Comparison of ENCODE assay signal across 8 cellular contexts in genomic region chr14:67599698-67600561, GRCh38. TPM values are rescaled to one million over a fixed set of nuclear protein-coding genes. Genes with fewer than 3 reads are reported as not detected.
DNase-seq lines count a peak whose midpoint lies in the region; ATAC-seq lines count a peak whose summit lies in the region.

PIGH (minus strand) TSS chr14:67600268; CDS start chr14:67600203, 65 bp downstream.

- H3K4me3 ChIP-seq in CD8-positive, alpha-beta memory T cell (ENCODE audit: low read length), result peak within 1 kb of the TSS; percentile 90
- H3K4me3 ChIP-seq in effector memory CD4-positive, alpha-beta T cell (ENCODE audit: insufficient read depth, low read depth, low read length, poor library complexity, severe bottlenecking), result peak within 1 kb of the TSS; percentile 87

- H3K4me1 ChIP-seq in CD8-positive, alpha-beta memory T cell (ENCODE audit: insufficient read depth, low read length), result peaks cover 31% of the 10 kb centered on the region
- H3K4me1 ChIP-seq in effector memory CD4-positive, alpha-beta T cell (ENCODE audit: control insufficient read depth, insufficient read depth, low read length, poor library complexity, severe bottlenecking), result peaks cover 16% of the 10 kb centered on the region

- peaks cover 0 to 2% of the 10 kb centered on the region in 2 donors for H3K27me3 Mint-ChIP-seq in CD8-positive, alpha-beta memory T cell
- H3K27me3 Mint-ChIP-seq in memory B cell, result no peaks in the 10 kb centered on the region

- H3K36me3 Mint-ChIP-seq in CD8-positive, alpha-beta memory T cell, result peaks cover 0 to 19% (median 7%) of the 10 kb centered on the region in 3 donors
- peaks cover 2% of the 10 kb centered on the region for H3K36me3 Mint-ChIP-seq in memory B cell

- peak within 1 kb of the TSS; percentile 72 for H3K27ac ChIP-seq in CD8-positive, alpha-beta memory T cell (ENCODE audit: low read depth, low read length)
- H3K27ac ChIP-seq in effector memory CD4-positive, alpha-beta T cell (ENCODE audit: insufficient read depth, low read length, poor library complexity, severe bottlenecking), result peak within 1 kb of the TSS; percentile 65

- no peaks in the 10 kb centered on the region for H3K27me3 ChIP-seq in CD8-positive, alpha-beta memory T cell (ENCODE audit: insufficient read depth, low read length, poor library complexity, severe bottlenecking)
- H3K27me3 ChIP-seq in effector memory CD4-positive, alpha-beta T cell (replicated peaks; ENCODE audit: control insufficient read depth, insufficient read depth, low read length, poor library complexity, severe bottlenecking), result no peaks in the 10 kb centered on the region

- peak within 1 kb of the TSS; percentile 91 to 99 (median 96) for H3K4me3 Mint-ChIP-seq in CD8-positive, alpha-beta memory T cell
- H3K4me3 Mint-ChIP-seq in memory B cell, result peak within 1 kb of the TSS; percentile 96

- H3K4me1 Mint-ChIP-seq in CD8-positive, alpha-beta memory T cell, result peaks cover 40 to 57% (median 54%) of the 10 kb centered on the region in 3 donors
- H3K4me1 Mint-ChIP-seq in memory B cell, result peaks cover 48% of the 10 kb centered on the region

- ATAC-seq in GM19438 (IDR thresholded peaks at IDR 0.05; ENCODE audit: low read depth, unreplicated experiment) (peak; percentile 88), HG03571 (IDR thresholded peaks at IDR 0.05; ENCODE audit: unreplicated experiment) (peak; percentile 85), memory B cell (ENCODE audit: low read depth) (peak; percentile 86)

- H3K9me3 ChIP-seq in CD8-positive, alpha-beta memory T cell (ENCODE audit: low read length), result no peaks in the 10 kb centered on the region
- H3K9me3 ChIP-seq in effector memory CD4-positive, alpha-beta T cell (ENCODE audit: control insufficient read depth, low read length), result no peaks in the 10 kb centered on the region

- no peaks in the 10 kb centered on the region for H3K9me3 Mint-ChIP-seq in CD8-positive, alpha-beta memory T cell
- H3K9me3 Mint-ChIP-seq in memory B cell, result peaks cover 3% of the 10 kb centered on the region

- no peaks in the 10 kb centered on the region for H3K36me3 ChIP-seq in CD8-positive, alpha-beta memory T cell (ENCODE audit: insufficient read depth, low read length)
- H3K36me3 ChIP-seq in effector memory CD4-positive, alpha-beta T cell (ENCODE audit: control insufficient read depth, insufficient read depth, low read length), result no peaks in the 10 kb centered on the region

- POLR2A ChIA-PET in CD8-positive, alpha-beta memory T cell (lab: Charles Lee), result interaction anchor here (0.5 to 1.9 kb wide), 10 partner anchors 9 to 1193 kb away, joined by 3 to 8 read pairs (median 4); partner anchors contain the start of genes ATP6V1D, EIF2S1, RDH11 and VTI1B

- peak within 1 kb of the TSS; percentile 83 to 99 (median 96) for H3K27ac Mint-ChIP-seq in CD8-positive, alpha-beta memory T cell
- peak within 1 kb of the TSS; percentile 95 for H3K27ac Mint-ChIP-seq in memory B cell

- DNase-seq in CD8-positive, alpha-beta memory T cell, result peak; percentile 92 to 95 (median 94)
- peak; percentile 88 for DNase-seq in NK-92 treated with Interleukin-12 subunit alpha and Interleukin-12 subunit beta, amount 100 ng/mL, for 24 hours (lab: John Stamatoyannopoulos, UW)
- peak; percentile 82 to 83 for DNase-seq in activated CD8-positive, alpha-beta memory T cell treated with anti-CD3 and anti-CD28 coated beads for 4 hours (ENCODE audit: low read depth in 2 of 2)
- peak; percentile 89 to 90 (median 89) for DNase-seq in effector memory CD4-positive, alpha-beta T cell
- DNase-seq in memory B cell (ENCODE audit: low spot score in 2 of 2), result peak; percentile 95 to 96
- DNase-seq in stimulated activated CD8-positive, alpha-beta memory T cell treated with anti-CD3 and anti-CD28 coated beads, Interleukin-12 subunit alpha, Interleukin-12 subunit beta, amount 100 ng/mL, for 4 hours (ENCODE audit: low read depth), result peak; percentile 88

- CTCF ChIA-PET in CD8-positive, alpha-beta memory T cell (lab: Charles Lee), result interaction anchor here (0.7 to 4.2 kb wide), 22 partner anchors 10 to 240 kb away, joined by 3 to 21 read pairs (median 4); partner anchors contain the start of genes ATP6V1D, EIF2S1 and RDH11

RNA-seq across cellular contexts. Expression of gene PIGH, which starts in this region (rescaled TPM):
- 10 to 100 TPM; 24.2 to 26.1 TPM for total RNA-seq in CD8-positive, alpha-beta memory T cell
- 39.3 TPM for polyA plus RNA-seq in CD8-positive, alpha-beta memory T cell

Comparison
In these comparisons a context has a peak if more than half of its experiments do, and no peak if none do; other contexts are left out.
1. Peak in every context shown above with its lines: DNase-seq, ATAC-seq, H3K4me3 ChIP-seq and H3K27ac ChIP-seq.